8 cellular contexts compared by ENCODE assay signal in genomic region chr15:31128919-31129768, GRCh38. TPM values are rescaled to one million over a fixed set of nuclear protein-coding genes. Genes with fewer than 3 reads are reported as not detected.
A peak's percentile ranks its signal among the peaks of the same experiment; 100 is the strongest.
DNase-seq lines count a peak whose midpoint lies in the region; ATAC-seq and TF ChIP-seq lines count a peak whose summit lies in the region.

No MANE protein-coding gene starts in this region.

- H3K9me3 ChIP-seq in right lobe of liver, result no peaks in the 10 kb centered on the region

- ATAC-seq in right lobe of liver (peak; percentile 94 to 97 (median 95)), GM21381 (IDR thresholded peaks at IDR 0.05; ENCODE audit: unreplicated experiment) (no peak)

- DNase-seq in AG08396 (ENCODE audit: low spot score) (peak; percentile 75), GM19238 (ENCODE audit: insufficient read length, low spot score) (peak; percentile 48), NCI-H2196 (lab: John Stamatoyannopoulos, UW; ENCODE audit: unreplicated experiment) (peak; percentile 33), coronary artery (ENCODE audit: low spot score) (no peak), right lobe of liver (peak; percentile 82 to 87 (median 83))
- peak; percentile 52 to 61 for DNase-seq in activated CD4-positive, alpha-beta T cell treated with anti-CD3 and anti-CD28 coated beads, Interleukin-2, amount 50 U/mL, for 24 hours (ENCODE audit: low read depth in 1 of 2, low spot score in 1 of 2)
- DNase-seq in stimulated activated CD4-positive, alpha-beta T cell treated with anti-CD3 and anti-CD28 coated beads, Interleukin-4, amount 100 ng/mL, for 48 hours (ENCODE audit: low read depth in 2 of 2), result peak; percentile 68 to 86

- peak; percentile 71 for TF ChIP-seq CTCF in coronary artery (IDR thresholded peaks at IDR 0.05)
- TF ChIP-seq CTCF in right lobe of liver (IDR thresholded peaks at IDR 0.05), result peak; percentile 86 to 95 (median 90)

- H3K4me1 ChIP-seq in right lobe of liver, result peaks cover 0 to 5% (median 0%) of the 10 kb centered on the region in 4 donors

- WGBS in right lobe of liver (ENCODE audit: insufficient coverage, low coverage, low lambda C conversion rate, missing lambda C conversion rate), result 23% methylated on average over 11 of the region's 19 CpGs

- no peaks in the 10 kb centered on the region for H3K36me3 ChIP-seq in right lobe of liver

- intact Hi-C loops in right lobe of liver (cut with DNase I), result loop anchor here in 1 of 2 donors (5.0 kb wide), 1 partner anchor 222 kb away; no protein-coding TSS in a partner anchor

- H3K4me3 ChIP-seq in coronary artery (peak overlapping the region; percentile 42), right lobe of liver (peak overlapping the region in 2 of 3 donors; percentile 7 to 35)

- H3K27me3 ChIP-seq in right lobe of liver, result no peaks in the 10 kb centered on the region

- H3K27ac ChIP-seq in coronary artery, result no peak overlapping the region
- H3K27ac ChIP-seq in right lobe of liver, result no peak overlapping the region

- no peak for TF ChIP-seq POLR2A in right lobe of liver (IDR thresholded peaks at IDR 0.05)

RNA-seq across cellular contexts. Expression of gene TRPM1, which starts 27.6 kb away (rescaled TPM):
- not detected for total RNA-seq in right lobe of liver
